Comparison of ENCODE assay signal across 20 cellular contexts in genomic region chr17:28363186-28363585, GRCh38. TPM values are rescaled to one million over a fixed set of nuclear protein-coding genes. Genes with fewer than 3 reads are reported as not detected.
DNase-seq lines count a peak whose midpoint lies in the region; ATAC-seq and TF ChIP-seq lines count a peak whose summit lies in the region.
"Had no signal": no experiment of that assay in that cellular context is flagged by ENCODE, and none has a peak within 500 bp of the region (broad histone marks: within the 10 kb centered on the region; RNA-seq: fewer than 3 reads in every experiment).

No MANE protein-coding gene starts in this region.

- peaks cover 0 to 8% (median 4%) of the 10 kb centered on the region in 3 donors for H3K4me1 ChIP-seq in gastroesophageal sphincter
- H3K4me1 ChIP-seq: BE2C had no signal

- H3K9me3 ChIP-seq in WERI-Rb-1 (ENCODE audit: severe bottlenecking) (no peaks in the 10 kb centered on the region), gastroesophageal sphincter (no peaks in the 10 kb centered on the region)
- H3K9me3 ChIP-seq: BE2C, BLaER1 had no signal

- H3K27me3 Mint-ChIP-seq in neural crest cell (ENCODE audit: low read depth) = no peaks in the 10 kb centered on the region
- H3K27me3 Mint-ChIP-seq: CD4-positive, alpha-beta memory T cell; CD4-positive, CD25-positive, alpha-beta regulatory T cell; CD8-positive, alpha-beta memory T cell had no signal

- peaks cover 4% of the 10 kb centered on the region for H3K4me1 Mint-ChIP-seq in neural crest cell

- DNase-seq in D341Med (ENCODE audit: low spot score) (peak; percentile 77), NCI-H82 (lab: John Stamatoyannopoulos, UW) (peak; percentile 84), WERI-Rb-1 (peak; percentile 60), neural crest cell (ENCODE audit: low read depth, low spot score) (no peak), erythroblast (lab: John Stamatoyannopoulos, UW) (no peak)
- DNase-seq: 8988T; ACHN; BE2C; C1 segment of cervical spinal cord; CD4-positive, alpha-beta memory T cell; CD4-positive, CD25-positive, alpha-beta regulatory T cell; CD8-positive, alpha-beta memory T cell; COR-L47; DMS79 treated with DMSO at 0.1 percent for 48 hours; GF-D8 had no signal

- no peak overlapping the region for H3K4me3 ChIP-seq in WERI-Rb-1 (ENCODE audit: low read depth, low read length)
- H3K4me3 ChIP-seq in gastroesophageal sphincter = no peak overlapping the region
- H3K4me3 ChIP-seq: BLaER1 had no signal

- ATAC-seq in GM19397 (IDR thresholded peaks at IDR 0.05; ENCODE audit: unreplicated experiment) (no peak), gastroesophageal sphincter (no peak)

- no peak overlapping the region for H3K27ac ChIP-seq in WERI-Rb-1
- H3K27ac ChIP-seq in gastroesophageal sphincter = no peak overlapping the region
- H3K27ac ChIP-seq: BLaER1 had no signal

- H3K4me3 Mint-ChIP-seq in neural crest cell = peak overlapping the region; percentile 27
- H3K4me3 Mint-ChIP-seq: CD14-positive monocyte; CD4-positive, alpha-beta memory T cell; CD4-positive, CD25-positive, alpha-beta regulatory T cell; CD8-positive, alpha-beta memory T cell had no signal

- H3K27ac Mint-ChIP-seq in neural crest cell (ENCODE audit: unreplicated experiment) = no peak overlapping the region
- H3K27ac Mint-ChIP-seq: CD4-positive, alpha-beta memory T cell; CD4-positive, CD25-positive, alpha-beta regulatory T cell had no signal

- H3K9me3 Mint-ChIP-seq in neural crest cell = no peaks in the 10 kb centered on the region
- H3K9me3 Mint-ChIP-seq: CD14-positive monocyte; CD4-positive, alpha-beta memory T cell; CD4-positive, CD25-positive, alpha-beta regulatory T cell; CD8-positive, alpha-beta memory T cell had no signal

- WGBS in gastroesophageal sphincter (ENCODE audit: low coverage in 1 of 2), 2 donors = 84 to 88% methylated on average over 4 to 5 of the region's 5 CpGs

- TF ChIP-seq EP300 in gastroesophageal sphincter (IDR thresholded peaks at IDR 0.05) = no peak

- peaks cover 35% of the 10 kb centered on the region for H3K36me3 ChIP-seq in WERI-Rb-1
- H3K36me3 ChIP-seq in gastroesophageal sphincter = peaks cover 2 to 78% of the 10 kb centered on the region in 2 donors

- H3K36me3 Mint-ChIP-seq in neural crest cell (ENCODE audit: low read depth) = no peaks in the 10 kb centered on the region

- TF ChIP-seq CTCF in WERI-Rb-1 (IDR thresholded peaks at IDR 0.05; ENCODE audit: low read depth, low read length) = no peak
- TF ChIP-seq CTCF in neural crest cell (conservative IDR thresholded peaks at IDR 0.05) = no peak
- TF ChIP-seq CTCF in gastroesophageal sphincter (IDR thresholded peaks at IDR 0.05) = no peak

- no peaks in the 10 kb centered on the region for H3K27me3 ChIP-seq in WERI-Rb-1 (ENCODE audit: insufficient read depth, low read depth, severe bottlenecking)
- H3K27me3 ChIP-seq in gastroesophageal sphincter = no peaks in the 10 kb centered on the region
- H3K27me3 ChIP-seq: BE2C, BLaER1 had no signal

- TF ChIP-seq POLR2A in erythroblast (IDR thresholded peaks at IDR 0.05; ENCODE audit: low read length) = no peak
- TF ChIP-seq POLR2A in gastroesophageal sphincter (IDR thresholded peaks at IDR 0.05) = no peak

RNA-seq across cellular contexts. Expression of gene SEBOX, which starts 1.8 kb away (rescaled TPM):
- not detected in 2 replicates for total RNA-seq in neural crest cell
- not detected for total RNA-seq in gastroesophageal sphincter
- total RNA-seq: A673; CD4-positive, alpha-beta memory T cell; CD4-positive, CD25-positive, alpha-beta regulatory T cell; CD8-positive, alpha-beta memory T cell had no signal

RNA-seq across cellular contexts. Expression of gene POLDIP2, which starts 5.9 kb away (rescaled TPM):
- total RNA-seq in neural crest cell = 75.5 and 78.2 TPM in 2 replicates
- total RNA-seq in gastroesophageal sphincter = 100 to 1,000 TPM in 1 of 4 donors, 10 to 100 TPM in 3; 71.1 to 108 (median 77.8) TPM

RNA-seq across cellular contexts. Expression of gene VTN, which starts 6.9 kb away (rescaled TPM):
- total RNA-seq in neural crest cell (0.40 and 0.68 TPM in 2 replicates), gastroesophageal sphincter (under 1 TPM in 3 of 4 donors, not detected in 1; 0.27 to 0.47 (median 0.27) TPM)
- total RNA-seq: CD4-positive, CD25-positive, alpha-beta regulatory T cell had no signal

RNA-seq across cellular contexts. Expression of gene SARM1, which starts 8.3 kb away (rescaled TPM):
- total RNA-seq in neural crest cell (47.5 and 52.5 TPM in 2 replicates), gastroesophageal sphincter (10 to 100 TPM in 3 of 4 donors, 1 to 10 TPM in 1; 9.0 to 26.2 (median 20.6) TPM)

RNA-seq across cellular contexts. Expression of gene TNFAIP1, which starts 27.6 kb away (rescaled TPM):
- total RNA-seq in neural crest cell (38.2 and 38.8 TPM in 2 replicates), gastroesophageal sphincter (10 to 100 TPM; 19.1 to 53.2 (median 30.4) TPM)

Comparison
In these comparisons a context has a peak if more than half of its experiments do, and no peak if none do; other contexts are left out.
1. DNase-seq: peak in D341Med (single experiment), NCI-H82 (single experiment) and WERI-Rb-1 (single experiment); none in neural crest cell (single experiment) and erythroblast (0 of 2).